8 cellular contexts compared by ENCODE assay signal in genomic region chr11:30333405-30333804, GRCh38. TPM values are rescaled to one million over a fixed set of nuclear protein-coding genes. Genes with fewer than 3 reads are reported as not detected.
DNase-seq lines count a peak whose midpoint lies in the region; ATAC-seq, FAIRE-seq and TF ChIP-seq lines count a peak whose summit lies in the region.

No MANE protein-coding gene starts in this region.

- ATAC-seq in HG02852 (IDR thresholded peaks at IDR 0.05; ENCODE audit: unreplicated experiment) (peak; percentile 67), HepG2 (peak; percentile 78), GM21737 (IDR thresholded peaks at IDR 0.05; ENCODE audit: unreplicated experiment) (no peak)

- WGBS in HepG2 (ENCODE audit: low lambda C conversion rate) = 78% methylated on average over 3 of the region's 3 CpGs
- WGBS in suprapubic skin = 80% methylated on average over 3 of the region's 3 CpGs

- TF ChIP-seq EP300 in HepG2 (IDR thresholded peaks at IDR 0.05; ENCODE audit: low read depth in 2 of 2, low read length in 2 of 2) = no peak
- no peak for TF ChIP-seq EP300 in HepG2 (CRISPR knock-in tag; IDR thresholded peaks at IDR 0.05; ENCODE audit: borderline replicate concordance)
- no peak for TF ChIP-seq EP300 in suprapubic skin (IDR thresholded peaks at IDR 0.05)

- peaks cover 14% of the 10 kb centered on the region for H3K4me1 ChIP-seq in HepG2 (ENCODE audit: insufficient read depth, low read length)
- H3K4me1 ChIP-seq in suprapubic skin = peaks cover 8% of the 10 kb centered on the region

- in situ Hi-C loops in HepG2 (cut with HindIII; ENCODE audit: extremely low pct_ligation_motif_present, low pct_unique_long_range_greater_than_20kb) = no loop called here

- TF ChIP-seq POLR2A in HepG2 (IDR thresholded peaks at IDR 0.05; ENCODE audit: insufficient read depth in 1 of 2, low read depth in 2 of 2, low read length in 2 of 2) (no peak), suprapubic skin (IDR thresholded peaks at IDR 0.05) (no peak)

- peak; percentile 4 for DNase-seq in NCI-H2196 (lab: John Stamatoyannopoulos, UW; ENCODE audit: unreplicated experiment)
- DNase-seq in NCI-H2196 treated with DMSO at 0.1 percent for 48 hours (lab: John Stamatoyannopoulos, UW; ENCODE audit: unreplicated experiment) = no peak
- DNase-seq in HepG2 (ENCODE audit: low spot score) = peak; percentile 15
- DNase-seq in suprapubic skin (ENCODE audit: low spot score in 2 of 2) = no peak
- no peak for DNase-seq in NCI-H1694 (lab: John Stamatoyannopoulos, UW)

- no peaks in the 10 kb centered on the region for H3K27me3 ChIP-seq in HepG2 (ENCODE audit: control insufficient read depth in 1 of 2, insufficient read depth in 2 of 2, low read length in 2 of 2)
- no peaks in the 10 kb centered on the region for H3K27me3 ChIP-seq in suprapubic skin

- H3K36me3 ChIP-seq in HepG2 (replicated peaks in 1 of 2; ENCODE audit: control insufficient read depth in 1 of 2, insufficient read depth in 2 of 2, low read length in 2 of 2) (peaks cover 2 to 33% of the 10 kb centered on the region in 2 experiments), suprapubic skin (peaks cover 59% of the 10 kb centered on the region)

- no peak overlapping the region for H2AFZ ChIP-seq in HepG2 (ENCODE audit: low read length)

- no peak overlapping the region for H3K4me2 ChIP-seq in HepG2 (ENCODE audit: low read depth, low read length)

- H3K27ac ChIP-seq in VCaP = no peak overlapping the region
- no peak overlapping the region for H3K27ac ChIP-seq in HepG2 (ENCODE audit: extremely low read length, insufficient read depth, low read length)
- H3K27ac ChIP-seq in suprapubic skin = no peak overlapping the region

- H3K9me3 ChIP-seq in HepG2 (ENCODE audit: low read length) = no peaks in the 10 kb centered on the region
- H3K9me3 ChIP-seq in suprapubic skin = no peaks in the 10 kb centered on the region

- no peaks in the 10 kb centered on the region; the same call in 1 of the 2 replicates for H4K20me1 ChIP-seq in HepG2 (ENCODE audit: insufficient read depth, low read length)

- BruUV-seq in HepG2 (replicated peaks; lab: Mats Ljungman, UMichigan) = no TSS peak

- no peak for FAIRE-seq in HepG2 (lab: Jason Lieb, UNC)

- peak; percentile 85 for TF ChIP-seq CTCF in VCaP (conservative IDR thresholded peaks at IDR 0.05)
- TF ChIP-seq CTCF in HepG2 (CRISPR knock-in tag; IDR thresholded peaks at IDR 0.05) = peak; percentile 45
- TF ChIP-seq CTCF in suprapubic skin (IDR thresholded peaks at IDR 0.05) = peak in 1 of 2 donors; percentile 17

- peaks cover 11% of the 10 kb centered on the region for H3K79me2 ChIP-seq in HepG2 (ENCODE audit: insufficient read depth, low read length)

- POLR2A ChIA-PET in HepG2 (lab: Yijun Ruan, JAX) = interaction anchor here (0.8 kb wide), 1 partner anchor 10 kb away, joined by 4 read pairs; the partner anchor contains the start of gene ARL14EP

- TF ChIP-seq RAD21 in HepG2 (CRISPR knock-in tag; IDR thresholded peaks at IDR 0.05) = no peak

- intact Hi-C loops in HepG2 (cut with micrococcal nuclease; ENCODE audit: unreplicated experiment) = no loop called here

- CTCF ChIA-PET in HepG2 (lab: Yijun Ruan, JAX; ENCODE audit: low intra/inter-chr PET ratio, low total read pairs) = no interaction called here

- H3K9ac ChIP-seq in HepG2 (ENCODE audit: insufficient read depth, low read depth, low read length) = no peak overlapping the region

- H3K4me3 ChIP-seq in HepG2 (replicated peaks in 1 of 3; ENCODE audit: insufficient read depth in 1 of 3, low read depth in 2 of 3, low read length in 3 of 3) (no peak overlapping the region), suprapubic skin (no peak overlapping the region)

TF ChIP-seq in HepG2, 621 proteins besides CTCF, POLR2A, EP300 and RAD21:
- TF ChIP-seq, protein P1, sequence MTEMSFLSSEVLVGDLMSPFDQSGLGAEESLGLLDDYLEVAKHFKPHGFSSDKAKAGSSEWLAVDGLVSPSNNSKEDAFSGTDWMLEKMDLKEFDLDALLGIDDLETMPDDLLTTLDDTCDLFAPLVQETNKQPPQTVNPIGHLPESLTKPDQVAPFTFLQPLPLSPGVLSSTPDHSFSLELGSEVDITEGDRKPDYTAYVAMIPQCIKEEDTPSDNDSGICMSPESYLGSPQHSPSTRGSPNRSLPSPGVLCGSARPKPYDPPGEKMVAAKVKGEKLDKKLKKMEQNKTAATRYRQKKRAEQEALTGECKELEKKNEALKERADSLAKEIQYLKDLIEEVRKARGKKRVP (CRISPR knock-in tag; IDR thresholded peaks at IDR 0.05) = no peak
- TF ChIP-seq ZNF644 (CRISPR knock-in tag; IDR thresholded peaks at IDR 0.05; ENCODE audit: low read depth) (no peak), KAT2B (IDR thresholded peaks at IDR 0.05; ENCODE audit: borderline replicate concordance, low read depth, low read length) (no peak), STAG1 (CRISPR knock-in tag; IDR thresholded peaks at IDR 0.05) (peak; percentile 54)
- TF ChIP-seq, protein P2, sequence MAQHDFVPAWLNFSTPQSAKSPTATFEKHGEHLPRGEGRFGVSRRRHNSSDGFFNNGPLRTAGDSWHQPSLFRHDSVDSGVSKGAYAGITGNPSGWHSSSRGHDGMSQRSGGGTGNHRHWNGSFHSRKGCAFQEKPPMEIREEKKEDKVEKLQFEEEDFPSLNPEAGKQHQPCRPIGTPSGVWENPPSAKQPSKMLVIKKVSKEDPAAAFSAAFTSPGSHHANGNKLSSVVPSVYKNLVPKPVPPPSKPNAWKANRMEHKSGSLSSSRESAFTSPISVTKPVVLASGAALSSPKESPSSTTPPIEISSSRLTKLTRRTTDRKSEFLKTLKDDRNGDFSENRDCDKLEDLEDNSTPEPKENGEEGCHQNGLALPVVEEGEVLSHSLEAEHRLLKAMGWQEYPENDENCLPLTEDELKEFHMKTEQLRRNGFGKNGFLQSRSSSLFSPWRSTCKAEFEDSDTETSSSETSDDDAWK (CRISPR knock-in tag; IDR thresholded peaks at IDR 0.05) = no peak

RNA-seq across cellular contexts. Expression of gene ARL14EP, which starts 10.5 kb away (rescaled TPM):
- total RNA-seq in HepG2 (2016; rRNA removed; fragmentation: Illumina TruSeq; extraction: Trizol) (15.4 and 21.7 TPM in 2 replicates), suprapubic skin (10 to 100 TPM; 15.1 to 31.5 (median 20.6) TPM)
- total RNA-seq in HepG2 (2016; cell fraction: cytosol; rRNA removed; fragmentation: Illumina TruSeq; extraction: Trizol; ENCODE audit: low read depth) = 3.4 and 5.8 TPM in 2 replicates
- total RNA-seq in HepG2 (2016; cell fraction: insoluble cytoplasmic fraction; rRNA removed; fragmentation: Illumina TruSeq; extraction: Trizol) = 14.6 and 19.6 TPM in 2 replicates
- 7.0 and 8.7 TPM in 2 replicates for total RNA-seq in HepG2 (2016; cell fraction: membrane; rRNA removed; fragmentation: Illumina TruSeq; extraction: Trizol)
- total RNA-seq in HepG2 (2016; cell fraction: nucleus; rRNA removed; fragmentation: Illumina TruSeq; extraction: Trizol) = 22.2 and 25.8 TPM in 2 replicates
- polyA plus RNA-seq in HepG2 (2011; rRNA removed) = 9.8 and 11.4 TPM in 2 replicates
- polyA plus RNA-seq in HepG2 (2011; cell fraction: cytosol; rRNA removed) = 3.4 and 5.6 TPM in 2 replicates
- 3.6 and 8.6 TPM in 2 replicates for polyA plus RNA-seq in HepG2 (2011; cell fraction: nucleus; rRNA removed)
- polyA plus RNA-seq in HepG2 (2012) = 7.5 and 10.8 TPM in 2 replicates
- 2.1 and 4.0 TPM in 2 replicates for polyA plus RNA-seq in HepG2 (2016; cell fraction: cytosol; fragmentation: Illumina TruSeq; extraction: Trizol; ENCODE audit: low read depth)
- 21.9 and 27.8 TPM in 2 replicates for polyA plus RNA-seq in HepG2 (2016; cell fraction: insoluble cytoplasmic fraction; fragmentation: Illumina TruSeq; extraction: Trizol; ENCODE audit: low read depth)
- 3.0 and 3.5 TPM in 2 replicates for polyA plus RNA-seq in HepG2 (2016; cell fraction: membrane; fragmentation: Illumina TruSeq; extraction: Trizol; ENCODE audit: low read depth)
- 25.4 and 27.7 TPM in 2 replicates for polyA plus RNA-seq in HepG2 (2016; cell fraction: nucleus; fragmentation: Illumina TruSeq; extraction: Trizol; ENCODE audit: insufficient read depth, low read depth)
- polyA minus RNA-seq in HepG2 (2011; rRNA and poly(A)+ RNA removed; ENCODE audit: low replicate concordance) = 2.3 and 7.7 TPM in 2 replicates
- polyA minus RNA-seq in HepG2 (2011; cell fraction: cytosol; rRNA and poly(A)+ RNA removed) = 3.9 and 6.4 TPM in 2 replicates
- 23.8 and 28.6 TPM in 2 replicates for polyA minus RNA-seq in HepG2 (2011; cell fraction: nucleus; rRNA and poly(A)+ RNA removed)

Comparison
In these comparisons a context has a peak if more than half of its experiments do, and no peak if none do; other contexts are left out.
1. DNase-seq: peak in NCI-H2196 (single experiment) and HepG2 (single experiment); none in NCI-H2196 treated with DMSO at 0.1 percent for 48 hours (single experiment), suprapubic skin (0 of 2) and NCI-H1694 (single experiment).